Comparison of ENCODE assay signal across 8 cellular contexts in genomic region chr10:102150970-102151773, GRCh38. TPM values are rescaled to one million over a fixed set of nuclear protein-coding genes. Genes with fewer than 3 reads are reported as not detected.
DNase-seq lines count a peak whose midpoint lies in the region; ATAC-seq and TF ChIP-seq lines count a peak whose summit lies in the region.

No MANE protein-coding gene starts in this region.

- H3K4me1 Mint-ChIP-seq in neural progenitor cell, result peaks cover 19% of the 10 kb centered on the region

- H3K27ac Mint-ChIP-seq in neural progenitor cell, result peak overlapping the region; percentile 73

- no peak for DNase-seq in effector memory CD4-positive, alpha-beta T cell
- DNase-seq in neural progenitor cell (ENCODE audit: low spot score) (no peak), cerebellum (ENCODE audit: low spot score) (no peak), MV-4-11 (lab: John Stamatoyannopoulos, UW) (no peak), HuH-7 (ENCODE audit: low spot score) (no peak)

- ATAC-seq in HG02678 (IDR thresholded peaks at IDR 0.05; ENCODE audit: unreplicated experiment), result no peak

- H3K36me3 Mint-ChIP-seq in neural progenitor cell, result peaks cover 28% of the 10 kb centered on the region

- TF ChIP-seq CTCF in DOHH2 (IDR thresholded peaks at IDR 0.05; ENCODE audit: low read depth, low read length, poor library complexity, severe bottlenecking) (no peak), OCI-LY3 (IDR thresholded peaks at IDR 0.05; ENCODE audit: low read depth, low read length) (no peak), neural progenitor cell (IDR thresholded peaks at IDR 0.05) (no peak)

- H3K4me3 ChIP-seq in DOHH2 (ENCODE audit: low read length) (peak overlapping the region; percentile 66), OCI-LY3 (ENCODE audit: low read length) (peak overlapping the region; percentile 69), neural progenitor cell (peak overlapping the region; percentile 74)
- H3K4me3 ChIP-seq in effector memory CD4-positive, alpha-beta T cell (ENCODE audit: insufficient read depth, low read depth, low read length, poor library complexity, severe bottlenecking), result peak overlapping the region; percentile 20

- H3K36me3 ChIP-seq in DOHH2 (ENCODE audit: control insufficient read depth, low read length) (peaks cover 95% of the 10 kb centered on the region), OCI-LY3 (replicated peaks; ENCODE audit: low read depth, low read length) (peaks cover 22% of the 10 kb centered on the region), neural progenitor cell (no peaks in the 10 kb centered on the region)
- H3K36me3 ChIP-seq in effector memory CD4-positive, alpha-beta T cell (ENCODE audit: control insufficient read depth, insufficient read depth, low read length), result peaks cover 25% of the 10 kb centered on the region

- H3K27ac ChIP-seq in DOHH2 (ENCODE audit: low read depth, low read length) (peak overlapping the region; percentile 79), OCI-LY3 (ENCODE audit: low read length) (peak overlapping the region; percentile 90), neural progenitor cell (peak overlapping the region; percentile 88)
- H3K27ac ChIP-seq in effector memory CD4-positive, alpha-beta T cell (ENCODE audit: insufficient read depth, low read length, poor library complexity, severe bottlenecking), result peak overlapping the region; percentile 83

- peaks cover 50% of the 10 kb centered on the region for H3K79me2 ChIP-seq in DOHH2 (ENCODE audit: control insufficient read depth, low read length)
- peaks cover 47% of the 10 kb centered on the region for H3K79me2 ChIP-seq in OCI-LY3 (ENCODE audit: low read length)
- peaks cover 40% of the 10 kb centered on the region for H3K79me2 ChIP-seq in neural progenitor cell (ENCODE audit: low read depth)

- H3K4me2 ChIP-seq in DOHH2 (ENCODE audit: low read length) (peak overlapping the region; percentile 81), OCI-LY3 (ENCODE audit: low read length) (peak overlapping the region; percentile 83), neural progenitor cell (peak overlapping the region; percentile 61)

- H2AFZ ChIP-seq in OCI-LY3 (ENCODE audit: low read depth, low read length) (no peak overlapping the region), neural progenitor cell (replicated peaks) (peak overlapping the region; percentile 2)

- H3K4me3 Mint-ChIP-seq in neural progenitor cell, result peak overlapping the region; percentile 97

- H4K20me1 ChIP-seq in DOHH2 (ENCODE audit: control insufficient read depth, insufficient read depth, low read depth, low read length) (peaks cover 7% of the 10 kb centered on the region; the same call in 1 of the 2 replicates), OCI-LY3 (ENCODE audit: insufficient read depth, low read length) (no peaks in the 10 kb centered on the region), neural progenitor cell (ENCODE audit: low read depth) (peaks cover 20% of the 10 kb centered on the region)

- peaks cover 46% of the 10 kb centered on the region for H3K4me1 ChIP-seq in DOHH2 (ENCODE audit: control insufficient read depth, low read length)
- H3K4me1 ChIP-seq in OCI-LY3 (ENCODE audit: low read length), result peaks cover 19% of the 10 kb centered on the region
- peaks cover 12% of the 10 kb centered on the region for H3K4me1 ChIP-seq in effector memory CD4-positive, alpha-beta T cell (ENCODE audit: control insufficient read depth, insufficient read depth, low read length, poor library complexity, severe bottlenecking)
- H3K4me1 ChIP-seq in neural progenitor cell, result peaks cover 7% of the 10 kb centered on the region

- H3K9me2 ChIP-seq in DOHH2 (replicated peaks; ENCODE audit: control insufficient read depth, low read length), result no peaks in the 10 kb centered on the region

- H3K27me3 Mint-ChIP-seq in neural progenitor cell (ENCODE audit: insufficient read depth, low read depth), result peaks cover 4% of the 10 kb centered on the region

- H3K9me3 Mint-ChIP-seq in neural progenitor cell, result no peaks in the 10 kb centered on the region

- H3F3A ChIP-seq in DOHH2 (ENCODE audit: control insufficient read depth, insufficient read depth), result peaks cover 29% of the 10 kb centered on the region
- H3F3A ChIP-seq in neural progenitor cell (ENCODE audit: low read depth), result peaks cover 24% of the 10 kb centered on the region

- H3K27me3 ChIP-seq in DOHH2 (ENCODE audit: control insufficient read depth, low read length), result no peaks in the 10 kb centered on the region
- H3K27me3 ChIP-seq in OCI-LY3 (ENCODE audit: low read depth, low read length), result no peaks in the 10 kb centered on the region
- H3K27me3 ChIP-seq in effector memory CD4-positive, alpha-beta T cell (replicated peaks; ENCODE audit: control insufficient read depth, insufficient read depth, low read length, poor library complexity, severe bottlenecking), result no peaks in the 10 kb centered on the region
- H3K27me3 ChIP-seq in neural progenitor cell, result no peaks in the 10 kb centered on the region

- H3K9ac ChIP-seq in OCI-LY3 (ENCODE audit: low read length) (peak overlapping the region; percentile 84), neural progenitor cell (peak overlapping the region; percentile 11)

- H3K9me3 ChIP-seq in DOHH2 (ENCODE audit: control insufficient read depth, insufficient read depth, low read length) (no peaks in the 10 kb centered on the region), OCI-LY3 (ENCODE audit: insufficient read depth, low read length) (no peaks in the 10 kb centered on the region), neural progenitor cell (ENCODE audit: low read depth) (no peaks in the 10 kb centered on the region)
- no peaks in the 10 kb centered on the region for H3K9me3 ChIP-seq in effector memory CD4-positive, alpha-beta T cell (ENCODE audit: control insufficient read depth, low read length)

RNA-seq across cellular contexts. Expression of gene NOLC1, which starts 1.0 kb away (rescaled TPM):
- total RNA-seq in neural progenitor cell (ENCODE audit: low replicate concordance) (74.7 and 80.6 TPM in 2 replicates), cerebellum (25.6 TPM)

RNA-seq across cellular contexts. Expression of gene PPRC1, which starts 18.3 kb away (rescaled TPM):
- total RNA-seq in neural progenitor cell (ENCODE audit: low replicate concordance) (11.7 and 15.4 TPM in 2 replicates), cerebellum (12.3 TPM)

RNA-seq across cellular contexts. Expression of gene LDB1, which starts 31.0 kb away (rescaled TPM):
- 46.4 and 79.2 TPM in 2 replicates for total RNA-seq in neural progenitor cell (ENCODE audit: low replicate concordance)
- 73.6 TPM for total RNA-seq in cerebellum

Comparison
In these comparisons a context has a peak if more than half of its experiments do, and no peak if none do; other contexts are left out.
1. H3K4me3 ChIP-seq: peak in every context shown above with its lines; median percentile 74 in neural progenitor cell; 69 in OCI-LY3; 66 in DOHH2; 20 in effector memory CD4-positive, alpha-beta T cell.